Comparison of ENCODE assay signal across 16 cellular contexts in the genomic region with DNA sequence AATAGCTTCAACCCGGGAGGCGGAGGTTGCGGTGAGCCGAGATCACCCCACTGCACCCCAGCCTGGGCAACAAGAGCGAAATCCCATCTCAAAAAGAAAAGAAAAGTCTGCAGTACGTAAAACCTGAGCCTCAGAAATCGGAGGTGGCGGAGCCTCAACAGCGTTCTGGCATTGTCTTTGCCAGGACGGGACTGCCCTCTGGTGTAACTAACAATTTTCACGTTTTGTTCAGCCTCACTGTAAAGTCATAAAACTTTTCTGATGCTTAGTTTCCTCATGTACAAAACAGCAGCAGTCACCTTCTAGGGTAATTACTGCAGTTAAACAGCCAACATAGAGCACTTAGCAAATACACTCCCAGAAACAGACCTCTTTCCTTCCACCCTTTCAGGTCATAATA.
DNase-seq lines count a peak whose midpoint lies in the region; ATAC-seq, FAIRE-seq and TF ChIP-seq lines count a peak whose summit lies in the region.
"Had no signal": no experiment of that assay in that cellular context is flagged by ENCODE, and none has a peak within 500 bp of the region (broad histone marks: within the 10 kb centered on the region; RNA-seq: fewer than 3 reads in every experiment).

No MANE protein-coding gene starts in this region.

- H3K23ac ChIP-seq in H1 (ENCODE audit: insufficient read length): no peak overlapping the region

- no peak for TF ChIP-seq POLR2A in H1 (IDR thresholded peaks at IDR 0.05; ENCODE audit: control extremely low read depth in 1 of 2, low read depth in 2 of 2, low read length in 2 of 2)

- no peak overlapping the region for H3K4me3 ChIP-seq in H1 (ENCODE audit: extremely low read depth in 1 of 4, insufficient read depth in 2 of 4, low read depth in 3 of 4, low read length in 4 of 4)
- H3K4me3 ChIP-seq: coronary artery, MG63, psoas muscle had no signal

- H3K4me3 Mint-ChIP-seq in activated naive CD4-positive, alpha-beta T cell treated with anti-CD3 and anti-CD28 coated beads, Interleukin-2, amount 10 ng/mL, durations not matched to agents 7 days and 5 days: no peak overlapping the region
- H3K4me3 Mint-ChIP-seq in CD4-positive, alpha-beta T cell: no peak overlapping the region
- H3K4me3 Mint-ChIP-seq: activated T-cell treated with anti-CD3 and anti-CD28 coated beads, Interleukin-2, amount 50 U/mL, for 72 hours; T-helper 1 cell treated with Interleukin-12 subunit alpha and Interleukin-12 subunit beta and Interleukin-4 antibody, amounts not matched to agents 30 μg/mL and 1 μg/mL, for 36 hours had no signal

- H3K36me3 Mint-ChIP-seq in activated naive CD4-positive, alpha-beta T cell treated with anti-CD3 and anti-CD28 coated beads, Interleukin-2, amount 10 ng/mL, durations not matched to agents 7 days and 5 days: peaks cover 1% of the 10 kb centered on the region
- H3K36me3 Mint-ChIP-seq in CD4-positive, alpha-beta T cell (ENCODE audit: low read depth): no peaks in the 10 kb centered on the region

- TF ChIP-seq RAD21 in H1 (IDR thresholded peaks at IDR 0.05 in 1 of 2, conservative IDR thresholded peaks at IDR 0.05 in 1 of 2; ENCODE audit: low read depth in 2 of 2, low read length in 2 of 2): peak; percentile 61 to 73

- H3K79me1 ChIP-seq in H1 (ENCODE audit: low read depth, low read length): no peaks in the 10 kb centered on the region

- CTCF ChIA-PET in activated naive CD4-positive, alpha-beta T cell treated with anti-CD3 and anti-CD28 coated beads, Interleukin-2, amount 10 ng/mL, durations not matched to agents 7 days and 5 days (lab: Charles Lee): interaction anchor here (0.6 kb wide), 1 partner anchor 191 kb away, joined by 3 read pairs; no protein-coding TSS in a partner anchor
- CTCF ChIA-PET in H1 (lab: Charles Lee; ENCODE audit: partially characterized antibody): interaction anchor here (0.9 to 1.8 kb wide), 4 partner anchors 11 to 182 kb away, joined by 3 to 4 read pairs (median 4); no protein-coding TSS in a partner anchor
- CTCF ChIA-PET in CD4-positive, alpha-beta T cell (lab: Charles Lee): no interaction called here

- no peak overlapping the region for H2BK120ac ChIP-seq in H1 (replicated peaks; ENCODE audit: low read depth, low read length)

- peaks cover 19% of the 10 kb centered on the region for H3K4me1 Mint-ChIP-seq in activated naive CD4-positive, alpha-beta T cell treated with anti-CD3 and anti-CD28 coated beads, Interleukin-2, amount 10 ng/mL, durations not matched to agents 7 days and 5 days
- peaks cover 4% of the 10 kb centered on the region for H3K4me1 Mint-ChIP-seq in CD4-positive, alpha-beta T cell (ENCODE audit: low read depth)

- no peak overlapping the region for H2BK5ac ChIP-seq in H1 (ENCODE audit: low read depth, low read length)

- no peak overlapping the region for H4K8ac ChIP-seq in H1 (ENCODE audit: extremely low read depth, insufficient read depth, low read length)

- H3K4me1 ChIP-seq in H1 (replicated peaks in 1 of 4; ENCODE audit: control insufficient read depth in 3 of 4, insufficient read depth in 4 of 4, low read length in 3 of 4): no peaks in the 10 kb centered on the region
- H3K4me1 ChIP-seq: psoas muscle had no signal

- H3K79me2 ChIP-seq in H1 (ENCODE audit: control insufficient read depth in 1 of 2, insufficient read depth in 2 of 2, low read length in 2 of 2): peaks cover 0 to 8% of the 10 kb centered on the region in 2 experiments; a peak in 2 of 4 replicates

- H3K23me2 ChIP-seq in H1 (ENCODE audit: low read depth, low read length): no peaks in the 10 kb centered on the region

- no peak overlapping the region for H3K27ac ChIP-seq in H1 (ENCODE audit: low read depth, low read length)
- H3K27ac ChIP-seq in CD4-positive, alpha-beta T cell (ENCODE audit: low read depth, low read length): no peak overlapping the region
- H3K27ac ChIP-seq: coronary artery, psoas muscle, RWPE1 had no signal

- H3K9me3 Mint-ChIP-seq in activated naive CD4-positive, alpha-beta T cell treated with anti-CD3 and anti-CD28 coated beads, Interleukin-2, amount 10 ng/mL, durations not matched to agents 7 days and 5 days: peaks cover 2% of the 10 kb centered on the region
- no peaks in the 10 kb centered on the region for H3K9me3 Mint-ChIP-seq in CD4-positive, alpha-beta T cell
- H3K9me3 Mint-ChIP-seq: activated T-cell treated with anti-CD3 and anti-CD28 coated beads, Interleukin-2, amount 50 U/mL, for 72 hours; T-helper 1 cell treated with Interleukin-12 subunit alpha and Interleukin-12 subunit beta and Interleukin-4 antibody, amounts not matched to agents 30 μg/mL and 1 μg/mL, for 36 hours had no signal

- H3K36me3 ChIP-seq in H1 (ENCODE audit: control insufficient read depth in 2 of 4, insufficient read depth in 4 of 4, low read length in 3 of 4): no peaks in the 10 kb centered on the region
- H3K36me3 ChIP-seq: MG63 had no signal

- TF ChIP-seq EP300 in H1 (IDR thresholded peaks at IDR 0.05; ENCODE audit: borderline replicate concordance in 1 of 2, low read depth in 2 of 2, low read length in 2 of 2): no peak

- no peaks in the 10 kb centered on the region for H3K27me3 Mint-ChIP-seq in activated naive CD4-positive, alpha-beta T cell treated with anti-CD3 and anti-CD28 coated beads, Interleukin-2, amount 10 ng/mL, durations not matched to agents 7 days and 5 days
- no peaks in the 10 kb centered on the region for H3K27me3 Mint-ChIP-seq in CD4-positive, alpha-beta T cell

- no peak overlapping the region for H2BK15ac ChIP-seq in H1 (ENCODE audit: low read length)

- FAIRE-seq in H1 (lab: Jason Lieb, UNC): no peak

- H3K9me3 ChIP-seq in H1 (ENCODE audit: insufficient read depth in 2 of 2, low read depth in 1 of 2, low read length in 1 of 2): no peaks in the 10 kb centered on the region
- no peaks in the 10 kb centered on the region for H3K9me3 ChIP-seq in CD4-positive, alpha-beta T cell (ENCODE audit: control insufficient read depth, low read length)
- H3K9me3 ChIP-seq: MG63, psoas muscle had no signal

- no peak overlapping the region for H3K4ac ChIP-seq in H1 (replicated peaks; ENCODE audit: insufficient read length, low read depth, low read length)

- H2BK12ac ChIP-seq in H1 (ENCODE audit: low read depth, low read length): no peak overlapping the region

- peak; percentile 48 for DNase-seq in activated naive CD4-positive, alpha-beta T cell treated with anti-CD3 and anti-CD28 coated beads, Interleukin-2, amount 10 ng/mL, durations not matched to agents 7 days and 5 days
- no peak for DNase-seq in activated naive CD4-positive, alpha-beta T cell (lab: John Stamatoyannopoulos, UW)
- DNase-seq in NCI-H526 treated with DMSO at 0.1 percent for 48 hours (lab: John Stamatoyannopoulos, UW): peak; percentile 19
- no peak for DNase-seq in H1 (ENCODE audit: low read depth in 1 of 2, low spot score in 2 of 2)
- no peak for DNase-seq in amygdala (lab: John Stamatoyannopoulos, UW)
- no peak for DNase-seq in globus pallidus (ENCODE audit: low spot score)
- no peak for DNase-seq in CD4-positive, alpha-beta T cell
- DNase-seq: activated T-cell treated with anti-CD3 and anti-CD28 coated beads, Interleukin-2, amount 50 U/mL, for 72 hours; MG63; NCI-H2227 treated with DMSO at 0.1 percent for 48 hours; psoas muscle had no signal

- H3K56ac ChIP-seq in H1 (replicated peaks; ENCODE audit: insufficient read length, low read depth, low read length): no peak overlapping the region

- H4K20me1 ChIP-seq in H1 (replicated peaks in 1 of 2; ENCODE audit: control insufficient read depth in 1 of 2, insufficient read depth in 2 of 2, low read length in 2 of 2): no peaks in the 10 kb centered on the region

- H3K9ac ChIP-seq in H1 (replicated peaks in 1 of 4; ENCODE audit: extremely low read depth in 1 of 4, low read depth in 3 of 4, low read length in 3 of 4): no peak overlapping the region

- H2AFZ ChIP-seq in H1 (ENCODE audit: low read length): no peak overlapping the region

- 94% methylated on average over 11 of the region's 11 CpGs; no CpG with 5 or more reads in 1 of the 2 experiments for WGBS in H1 (ENCODE audit: extremely low coverage in 1 of 2, insufficient coverage in 1 of 2, insufficient read length in 1 of 2, insufficient replicate concordance in 2 of 2, low coverage in 1 of 2, low lambda C conversion rate in 2 of 2, missing lambda C conversion rate in 1 of 2), 2 experiments

- no peak overlapping the region for H2BK20ac ChIP-seq in H1 (ENCODE audit: low read length)

- intact Hi-C loops in CD4-positive, alpha-beta T cell (cut with DNase I, micrococcal nuclease): no loop called here

- H3K18ac ChIP-seq in H1 (ENCODE audit: extremely low read depth, low read length): no peak overlapping the region

- H4K91ac ChIP-seq in H1 (replicated peaks; ENCODE audit: insufficient read length, low read length): no peak overlapping the region

- no peak overlapping the region for H3K27ac Mint-ChIP-seq in activated naive CD4-positive, alpha-beta T cell treated with anti-CD3 and anti-CD28 coated beads, Interleukin-2, amount 10 ng/mL, durations not matched to agents 7 days and 5 days
- no peak overlapping the region for H3K27ac Mint-ChIP-seq in CD4-positive, alpha-beta T cell
- H3K27ac Mint-ChIP-seq: activated T-cell treated with anti-CD3 and anti-CD28 coated beads, Interleukin-2, amount 50 U/mL, for 72 hours; T-helper 1 cell treated with Interleukin-12 subunit alpha and Interleukin-12 subunit beta and Interleukin-4 antibody, amounts not matched to agents 30 μg/mL and 1 μg/mL, for 36 hours had no signal

- H3K14ac ChIP-seq in H1 (ENCODE audit: insufficient read length): no peak overlapping the region

- no peak overlapping the region for H3K4me2 ChIP-seq in H1 (ENCODE audit: insufficient read depth in 1 of 2, low read depth in 2 of 2, low read length in 2 of 2)

- POLR2A ChIA-PET in H1 (lab: Charles Lee; ENCODE audit: partially characterized antibody): interaction anchor here (0.6 kb wide), 1 partner anchor 10 kb away, joined by 3 read pairs; no protein-coding TSS in a partner anchor
- POLR2A ChIA-PET in CD4-positive, alpha-beta T cell (lab: Charles Lee): no interaction called here

- H4K5ac ChIP-seq in H1 (ENCODE audit: insufficient read length, low read depth, low read length): no peak overlapping the region

- no peak for ATAC-seq in HG03196 (IDR thresholded peaks at IDR 0.05; ENCODE audit: unreplicated experiment)
- no peak for ATAC-seq in CD4-positive, alpha-beta T cell (ENCODE audit: poor library complexity)
- ATAC-seq: activated T-cell treated with anti-CD3 and anti-CD28 coated beads, Interleukin-2, amount 50 U/mL, for 72 hours; esophagus mucosa; psoas muscle had no signal

- H3K27me3 ChIP-seq in H1 (replicated peaks in 1 of 4; ENCODE audit: control insufficient read depth in 3 of 4, extremely low read depth in 1 of 4, insufficient read depth in 3 of 4, low read length in 3 of 4): no peaks in the 10 kb centered on the region
- no peaks in the 10 kb centered on the region for H3K27me3 ChIP-seq in CD4-positive, alpha-beta T cell (ENCODE audit: control insufficient read depth, insufficient read depth, low read length)
- H3K27me3 ChIP-seq: MG63 had no signal

- H2AK5ac ChIP-seq in H1 (ENCODE audit: low read depth, low read length): no peak overlapping the region

- peak in 2 of 3 experiments; percentile 4 to 18; a peak in 2 of 4 replicates for TF ChIP-seq CTCF in H1 (IDR thresholded peaks at IDR 0.05; ENCODE audit: control extremely low read depth in 1 of 3, insufficient read depth in 1 of 3, low read depth in 1 of 3, low read length in 3 of 3)
- no peak for TF ChIP-seq CTCF in CD4-positive, alpha-beta T cell (IDR thresholded peaks at IDR 0.05)

TF ChIP-seq in H1, 55 proteins besides CTCF, POLR2A, EP300 and RAD21 (continues in another document):
- no peak for TF ChIP-seq TAF7 (optimal IDR thresholded peaks at IDR 0.05; ENCODE audit: borderline replicate concordance, low read depth, low read length)

Comparison
In these comparisons a context has a peak if more than half of its experiments do, and no peak if none do; other contexts are left out.
1. DNase-seq: peak in activated naive CD4-positive, alpha-beta T cell treated with anti-CD3 and anti-CD28 coated beads, Interleukin-2, amount 10 ng/mL, durations not matched to agents 7 days and 5 days (single experiment) and NCI-H526 treated with DMSO at 0.1 percent for 48 hours (single experiment); none in activated naive CD4-positive, alpha-beta T cell (0 of 4), H1 (0 of 2), amygdala (0 of 56), globus pallidus (single experiment) and CD4-positive, alpha-beta T cell (0 of 10).